1 cellular context compared by ENCODE assay signal in the genomic region with DNA sequence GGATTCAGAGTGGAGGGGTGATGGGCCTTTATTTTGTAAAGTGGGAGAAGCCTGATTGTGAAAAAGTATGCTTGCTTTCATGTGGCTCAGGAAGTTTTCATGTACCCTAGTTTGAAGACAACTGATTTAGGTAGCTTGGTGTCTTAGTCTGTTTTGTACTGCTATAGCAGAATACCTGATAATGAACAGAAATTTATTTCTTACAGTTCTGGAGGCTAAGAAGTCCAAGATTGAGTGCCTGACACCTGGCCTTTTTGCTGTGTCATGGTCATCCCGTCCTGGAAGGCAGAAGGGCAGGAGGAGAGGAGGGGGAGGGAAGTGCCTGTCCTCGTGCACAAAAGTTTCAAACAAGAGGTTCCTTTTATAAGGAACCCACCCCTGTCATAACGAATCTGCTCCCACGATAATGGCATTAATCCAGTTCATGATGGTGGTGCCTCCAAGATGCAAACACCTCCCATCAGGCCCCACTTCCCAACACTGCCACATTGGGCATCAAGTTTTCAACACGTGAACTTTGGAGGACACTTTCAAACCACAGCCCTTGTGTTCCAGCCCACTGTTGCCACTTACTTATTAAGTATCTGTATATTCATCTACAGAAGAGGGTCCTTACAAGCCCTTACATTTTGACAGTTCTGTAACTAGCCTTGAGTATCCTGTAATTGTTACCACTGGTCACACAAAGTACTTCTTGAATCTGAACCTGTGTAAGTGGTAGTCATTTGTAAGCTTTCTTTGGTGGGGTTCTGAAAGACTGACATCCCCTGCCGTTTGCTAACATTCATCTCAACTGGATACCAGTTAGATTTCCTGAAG.
TF ChIP-seq lines count a peak whose summit lies in the region.

No MANE protein-coding gene starts in this region.

TF ChIP-seq in IMR-90, 13 proteins besides CTCF, POLR2A, EP300 and RAD21:
- no peak for TF ChIP-seq MAZ (IDR thresholded peaks at IDR 0.05; ENCODE audit: borderline replicate concordance, low read depth, low read length)
- peak; percentile 82 for TF ChIP-seq NFE2L2 (IDR thresholded peaks at IDR 0.05; ENCODE audit: low read depth, low read length)
TF ChIP-seq in IMR-90: peak in this region for 1.
